2 cellular contexts compared by ENCODE assay signal in the genomic region with DNA sequence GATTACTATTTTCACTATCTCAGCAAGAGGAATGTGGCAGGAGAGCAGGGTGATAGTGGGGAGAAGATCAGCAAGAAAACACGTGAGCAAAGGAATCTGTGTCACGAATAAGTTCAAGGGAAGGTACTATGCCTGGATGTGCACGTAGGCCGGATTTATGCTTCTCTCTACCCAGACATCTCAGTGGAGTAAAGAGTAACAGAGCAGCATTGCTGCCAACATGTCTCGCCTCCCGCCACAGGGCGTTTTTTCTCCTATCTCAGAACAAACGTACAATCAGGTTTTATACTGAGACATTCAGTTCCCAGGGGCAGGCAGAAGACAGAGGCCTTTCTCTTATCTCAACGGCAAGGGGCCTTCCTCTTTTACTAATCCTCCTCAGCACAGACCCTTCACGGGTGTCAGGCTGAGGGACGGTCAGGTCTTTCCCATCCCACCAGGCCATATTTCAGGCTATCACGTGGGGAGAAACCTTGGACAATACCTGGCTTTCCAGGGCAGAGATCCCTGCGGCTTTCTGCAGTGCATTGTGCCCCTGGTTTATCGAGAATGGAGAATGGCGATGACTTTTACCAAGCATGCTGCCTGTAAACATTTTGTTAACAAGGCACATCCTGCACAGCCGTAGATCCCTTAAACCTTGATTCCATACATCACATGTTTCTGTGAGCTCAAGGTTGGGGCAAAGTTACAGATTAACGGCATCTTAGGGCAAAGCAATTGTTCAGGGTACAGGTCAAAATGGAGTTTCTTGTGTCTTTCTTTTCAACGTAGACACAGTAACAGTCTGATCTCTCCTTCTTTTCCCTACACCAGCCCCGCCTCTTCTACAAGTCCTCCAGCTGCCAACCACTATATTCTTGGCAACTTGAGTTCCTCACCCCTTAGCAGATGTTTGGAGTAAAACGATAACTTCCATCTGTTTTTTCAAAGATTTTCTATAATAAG. TPM values are rescaled to one million over a fixed set of nuclear protein-coding genes. Genes with fewer than 3 reads are reported as not detected.
"Had no signal": no experiment of that assay in that cellular context is flagged by ENCODE, and none has a peak within 500 bp of the region (broad histone marks: within the 10 kb centered on the region; RNA-seq: fewer than 3 reads in every experiment).

No MANE protein-coding gene starts in this region.

RNA-seq across cellular contexts. Expression of gene DNALI1, which starts 3.4 kb away (rescaled TPM):
- total RNA-seq: activated CD4-positive, alpha-beta T cell treated with anti-CD3 and anti-CD28 coated beads, Interleukin-2, amount 10 ng/mL, durations not matched to agents 24 days and 14 days had no signal
- polyA plus RNA-seq: naive thymus-derived CD8-positive, alpha-beta T cell had no signal
